1 cellular context compared by ENCODE assay signal in genomic region chr2:27261241-27261925, GRCh38.
TF ChIP-seq lines count a peak whose summit lies in the region.

No MANE protein-coding gene starts in this region.

TF ChIP-seq in GM23338, 12 proteins besides CTCF, POLR2A, EP300 and RAD21 (continued from another document):
- TF ChIP-seq, protein P1, sequence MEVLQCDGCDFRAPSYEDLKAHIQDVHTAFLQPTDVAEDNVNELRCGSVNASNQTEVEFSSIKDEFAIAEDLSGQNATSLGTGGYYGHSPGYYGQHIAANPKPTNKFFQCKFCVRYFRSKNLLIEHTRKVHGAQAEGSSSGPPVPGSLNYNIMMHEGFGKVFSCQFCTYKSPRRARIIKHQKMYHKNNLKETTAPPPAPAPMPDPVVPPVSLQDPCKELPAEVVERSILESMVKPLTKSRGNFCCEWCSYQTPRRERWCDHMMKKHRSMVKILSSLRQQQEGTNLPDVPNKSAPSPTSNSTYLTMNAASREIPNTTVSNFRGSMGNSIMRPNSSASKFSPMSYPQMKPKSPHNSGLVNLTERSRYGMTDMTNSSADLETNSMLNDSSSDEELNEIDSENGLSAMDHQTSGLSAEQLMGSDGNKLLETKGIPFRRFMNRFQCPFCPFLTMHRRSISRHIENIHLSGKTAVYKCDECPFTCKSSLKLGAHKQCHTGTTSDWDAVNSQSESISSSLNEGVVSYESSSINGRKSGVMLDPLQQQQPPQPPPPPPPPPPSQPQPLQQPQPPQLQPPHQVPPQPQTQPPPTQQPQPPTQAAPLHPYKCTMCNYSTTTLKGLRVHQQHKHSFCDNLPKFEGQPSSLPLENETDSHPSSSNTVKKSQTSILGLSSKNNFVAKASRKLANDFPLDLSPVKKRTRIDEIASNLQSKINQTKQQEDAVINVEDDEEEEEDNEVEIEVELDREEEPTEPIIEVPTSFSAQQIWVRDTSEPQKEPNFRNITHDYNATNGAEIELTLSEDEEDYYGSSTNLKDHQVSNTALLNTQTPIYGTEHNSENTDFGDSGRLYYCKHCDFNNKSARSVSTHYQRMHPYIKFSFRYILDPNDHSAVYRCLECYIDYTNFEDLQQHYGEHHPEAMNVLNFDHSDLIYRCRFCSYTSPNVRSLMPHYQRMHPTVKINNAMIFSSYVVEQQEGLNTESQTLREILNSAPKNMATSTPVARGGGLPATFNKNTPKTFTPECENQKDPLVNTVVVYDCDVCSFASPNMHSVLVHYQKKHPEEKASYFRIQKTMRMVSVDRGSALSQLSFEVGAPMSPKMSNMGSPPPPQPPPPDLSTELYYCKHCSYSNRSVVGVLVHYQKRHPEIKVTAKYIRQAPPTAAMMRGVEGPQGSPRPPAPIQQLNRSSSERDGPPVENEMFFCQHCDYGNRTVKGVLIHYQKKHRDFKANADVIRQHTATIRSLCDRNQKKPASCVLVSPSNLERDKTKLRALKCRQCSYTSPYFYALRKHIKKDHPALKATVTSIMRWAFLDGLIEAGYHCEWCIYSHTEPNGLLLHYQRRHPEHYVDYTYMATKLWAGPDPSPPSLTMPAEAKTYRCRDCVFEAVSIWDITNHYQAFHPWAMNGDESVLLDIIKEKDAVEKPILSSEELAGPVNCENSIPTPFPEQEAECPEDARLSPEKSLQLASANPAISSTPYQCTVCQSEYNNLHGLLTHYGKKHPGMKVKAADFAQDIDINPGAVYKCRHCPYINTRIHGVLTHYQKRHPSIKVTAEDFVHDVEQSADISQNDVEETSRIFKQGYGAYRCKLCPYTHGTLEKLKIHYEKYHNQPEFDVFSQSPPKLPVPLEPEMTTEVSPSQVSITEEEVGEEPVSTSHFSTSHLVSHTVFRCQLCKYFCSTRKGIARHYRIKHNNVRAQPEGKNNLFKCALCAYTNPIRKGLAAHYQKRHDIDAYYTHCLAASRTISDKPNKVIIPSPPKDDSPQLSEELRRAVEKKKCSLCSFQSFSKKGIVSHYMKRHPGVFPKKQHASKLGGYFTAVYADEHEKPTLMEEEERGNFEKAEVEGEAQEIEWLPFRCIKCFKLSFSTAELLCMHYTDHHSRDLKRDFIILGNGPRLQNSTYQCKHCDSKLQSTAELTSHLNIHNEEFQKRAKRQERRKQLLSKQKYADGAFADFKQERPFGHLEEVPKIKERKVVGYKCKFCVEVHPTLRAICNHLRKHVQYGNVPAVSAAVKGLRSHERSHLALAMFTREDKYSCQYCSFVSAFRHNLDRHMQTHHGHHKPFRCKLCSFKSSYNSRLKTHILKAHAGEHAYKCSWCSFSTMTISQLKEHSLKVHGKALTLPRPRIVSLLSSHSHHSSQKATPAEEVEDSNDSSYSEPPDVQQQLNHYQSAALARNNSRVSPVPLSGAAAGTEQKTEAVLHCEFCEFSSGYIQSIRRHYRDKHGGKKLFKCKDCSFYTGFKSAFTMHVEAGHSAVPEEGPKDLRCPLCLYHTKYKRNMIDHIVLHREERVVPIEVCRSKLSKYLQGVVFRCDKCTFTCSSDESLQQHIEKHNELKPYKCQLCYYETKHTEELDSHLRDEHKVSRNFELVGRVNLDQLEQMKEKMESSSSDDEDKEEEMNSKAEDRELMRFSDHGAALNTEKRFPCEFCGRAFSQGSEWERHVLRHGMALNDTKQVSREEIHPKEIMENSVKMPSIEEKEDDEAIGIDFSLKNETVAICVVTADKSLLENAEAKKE (CRISPR knock-in tag; IDR thresholded peaks at IDR 0.05), result no peak
- no peak for TF ChIP-seq POLR2AphosphoS5 (IDR thresholded peaks at IDR 0.05; ENCODE audit: low read depth)
- no peak for TF ChIP-seq ZNF331 (CRISPR knock-in tag; IDR thresholded peaks at IDR 0.05; ENCODE audit: low read depth)
- no peak for TF ChIP-seq JUNB (IDR thresholded peaks at IDR 0.05; ENCODE audit: unreplicated experiment)
- no peak for TF ChIP-seq ZNF114 (CRISPR knock-in tag; IDR thresholded peaks at IDR 0.05)
- TF ChIP-seq NANOG (IDR thresholded peaks at IDR 0.05; ENCODE audit: borderline replicate concordance), result no peak
- no peak for TF ChIP-seq ETS1 (IDR thresholded peaks at IDR 0.05)
TF ChIP-seq in GM23338: peak in this region for 0.
